In genomic region chr9:100120286-100120685, GRCh38 we compare ENCODE assay signal across 1 cellular context.
TF ChIP-seq lines count a peak whose summit lies in the region.

No MANE protein-coding gene starts in this region.

TF ChIP-seq in GM12878, 131 proteins besides CTCF, POLR2A, EP300 and RAD21:
- TF ChIP-seq STAT3 (IDR thresholded peaks at IDR 0.05; ENCODE audit: low read depth, low read length), result no peak
- no peak for TF ChIP-seq JUNB (IDR thresholded peaks at IDR 0.05)
- TF ChIP-seq SIN3A (IDR thresholded peaks at IDR 0.05; ENCODE audit: low read depth, low read length), result no peak
- no peak for TF ChIP-seq LARP7 (IDR thresholded peaks at IDR 0.05)
- TF ChIP-seq PKNOX1 (IDR thresholded peaks at IDR 0.05), result no peak
- no peak for TF ChIP-seq SMARCA5 (IDR thresholded peaks at IDR 0.05)
- no peak for TF ChIP-seq CEBPZ (IDR thresholded peaks at IDR 0.05; ENCODE audit: low read depth, low read length)
TF ChIP-seq in GM12878: peak in this region for 0.
